In genomic region chr2:14516844-14517243, GRCh38 we compare ENCODE assay signal across 14 cellular contexts.
DNase-seq lines count a peak whose midpoint lies in the region; ATAC-seq and TF ChIP-seq lines count a peak whose summit lies in the region.
"Had no signal": no experiment of that assay in that cellular context is flagged by ENCODE, and none has a peak within 500 bp of the region (broad histone marks: within the 10 kb centered on the region; RNA-seq: fewer than 3 reads in every experiment).

No MANE protein-coding gene starts in this region.

- H3K36me3 ChIP-seq in WERI-Rb-1: no peaks in the 10 kb centered on the region
- H3K36me3 ChIP-seq: right lobe of liver had no signal

- no peak overlapping the region for H3K4me3 ChIP-seq in NB4 (ENCODE audit: low read depth, low read length)
- H3K4me3 ChIP-seq in WERI-Rb-1 (ENCODE audit: low read depth, low read length): no peak overlapping the region
- H3K4me3 ChIP-seq: lung, right lobe of liver had no signal

- H3K27me3 ChIP-seq in WERI-Rb-1 (ENCODE audit: insufficient read depth, low read depth, severe bottlenecking): no peaks in the 10 kb centered on the region
- H3K27me3 ChIP-seq: right lobe of liver had no signal

- no peaks in the 10 kb centered on the region for H3K9me3 ChIP-seq in WERI-Rb-1 (ENCODE audit: severe bottlenecking)
- H3K9me3 ChIP-seq: right lobe of liver had no signal

- DNase-seq in 8988T: peak; percentile 31
- DNase-seq in NB4 (ENCODE audit: low read depth): peak; percentile 47
- peak; percentile 59 for DNase-seq in dedifferentiated amniotic fluid mesenchymal stem cell (ENCODE audit: extremely low spot score)
- no peak for DNase-seq in activated naive CD4-positive, alpha-beta T cell treated with anti-CD3 and anti-CD28 coated beads, Interleukin-2, amount 50 U/mL, for 72 hours (ENCODE audit: low spot score in 2 of 2)
- no peak for DNase-seq in stimulated activated effector memory CD8-positive, alpha-beta T cell treated with anti-CD3 and anti-CD28 coated beads, Interleukin-12 subunit alpha, Interleukin-12 subunit beta, amount 100 ng/mL, for 72 hours (ENCODE audit: low spot score in 2 of 2)
- no peak for DNase-seq in WERI-Rb-1
- DNase-seq in HK-2 (ENCODE audit: unreplicated experiment): no peak
- DNase-seq: activated CD4-positive, alpha-beta T cell treated with anti-CD3 and anti-CD28 coated beads for 36 hours; NCI-H69; right lobe of liver had no signal

- peak; percentile 68 for ATAC-seq in GM21529 (IDR thresholded peaks at IDR 0.05; ENCODE audit: unreplicated experiment)
- no peak for ATAC-seq in activated naive CD4-positive, alpha-beta T cell treated with anti-CD3 and anti-CD28 coated beads, Interleukin-2, amount 50 U/mL, for 72 hours
- no peak for ATAC-seq in stimulated activated effector memory CD8-positive, alpha-beta T cell treated with anti-CD3 and anti-CD28 coated beads, Interleukin-12 subunit alpha, Interleukin-12 subunit beta, amount 100 ng/mL, for 72 hours
- ATAC-seq: activated CD4-positive, alpha-beta T cell treated with anti-CD3 and anti-CD28 coated beads for 36 hours; HCT116; right lobe of liver had no signal

- no peak for TF ChIP-seq POLR2A in NB4 (IDR thresholded peaks at IDR 0.05; ENCODE audit: extremely low read depth, insufficient read length)

- H3K27ac Mint-ChIP-seq in activated naive CD4-positive, alpha-beta T cell treated with anti-CD3 and anti-CD28 coated beads, Interleukin-2, amount 50 U/mL, for 72 hours: no peak overlapping the region
- no peak overlapping the region for H3K27ac Mint-ChIP-seq in stimulated activated effector memory CD8-positive, alpha-beta T cell treated with anti-CD3 and anti-CD28 coated beads, Interleukin-12 subunit alpha, Interleukin-12 subunit beta, amount 100 ng/mL, for 72 hours
- H3K27ac Mint-ChIP-seq: activated CD4-positive, alpha-beta T cell treated with anti-CD3 and anti-CD28 coated beads for 36 hours; activated naive CD8-positive, alpha-beta T cell had no signal

- H3K36me3 Mint-ChIP-seq in activated naive CD4-positive, alpha-beta T cell treated with anti-CD3 and anti-CD28 coated beads, Interleukin-2, amount 50 U/mL, for 72 hours: peaks cover 0 to 4% of the 10 kb centered on the region in 2 donors
- H3K36me3 Mint-ChIP-seq in stimulated activated effector memory CD8-positive, alpha-beta T cell treated with anti-CD3 and anti-CD28 coated beads, Interleukin-12 subunit alpha, Interleukin-12 subunit beta, amount 100 ng/mL, for 72 hours: no peaks in the 10 kb centered on the region
- H3K36me3 Mint-ChIP-seq: activated naive CD8-positive, alpha-beta T cell had no signal

- H3K27ac ChIP-seq in WERI-Rb-1: no peak overlapping the region
- H3K27ac ChIP-seq: right lobe of liver had no signal

- peaks cover 0 to 18% of the 10 kb centered on the region in 2 donors for H3K9me3 Mint-ChIP-seq in activated naive CD4-positive, alpha-beta T cell treated with anti-CD3 and anti-CD28 coated beads, Interleukin-2, amount 50 U/mL, for 72 hours
- peaks cover 13% of the 10 kb centered on the region for H3K9me3 Mint-ChIP-seq in stimulated activated effector memory CD8-positive, alpha-beta T cell treated with anti-CD3 and anti-CD28 coated beads, Interleukin-12 subunit alpha, Interleukin-12 subunit beta, amount 100 ng/mL, for 72 hours

- H3K4me3 Mint-ChIP-seq in stimulated activated effector memory CD8-positive, alpha-beta T cell treated with anti-CD3 and anti-CD28 coated beads, Interleukin-12 subunit alpha, Interleukin-12 subunit beta, amount 100 ng/mL, for 72 hours: no peak overlapping the region
- H3K4me3 Mint-ChIP-seq: activated CD4-positive, alpha-beta T cell treated with anti-CD3 and anti-CD28 coated beads for 36 hours; activated naive CD8-positive, alpha-beta T cell had no signal

- no peak for TF ChIP-seq CTCF in NB4 (IDR thresholded peaks at IDR 0.05; ENCODE audit: low read depth, low read length)
- no peak for TF ChIP-seq CTCF in WERI-Rb-1 (IDR thresholded peaks at IDR 0.05; ENCODE audit: low read depth, low read length)

- H3K4me1 Mint-ChIP-seq in stimulated activated effector memory CD8-positive, alpha-beta T cell treated with anti-CD3 and anti-CD28 coated beads, Interleukin-12 subunit alpha, Interleukin-12 subunit beta, amount 100 ng/mL, for 72 hours: no peaks in the 10 kb centered on the region
- H3K4me1 Mint-ChIP-seq: activated CD4-positive, alpha-beta T cell treated with anti-CD3 and anti-CD28 coated beads for 36 hours had no signal

Comparison
In these comparisons a context has a peak if more than half of its experiments do, and no peak if none do; other contexts are left out.
1. DNase-seq: peak in 8988T (single experiment), NB4 (single experiment) and dedifferentiated amniotic fluid mesenchymal stem cell (single experiment); none in activated naive CD4-positive, alpha-beta T cell treated with anti-CD3 and anti-CD28 coated beads, Interleukin-2, amount 50 U/mL, for 72 hours (0 of 2), stimulated activated effector memory CD8-positive, alpha-beta T cell treated with anti-CD3 and anti-CD28 coated beads, Interleukin-12 subunit alpha, Interleukin-12 subunit beta, amount 100 ng/mL, for 72 hours (0 of 2), WERI-Rb-1 (single experiment) and HK-2 (single experiment).